ENCODE assay signal across 10 cellular contexts in genomic region chr19:8641908-8642547, GRCh38. TPM values are rescaled to one million over a fixed set of nuclear protein-coding genes. Genes with fewer than 3 reads are reported as not detected.
DNase-seq lines count a peak whose midpoint lies in the region; FAIRE-seq and TF ChIP-seq lines count a peak whose summit lies in the region.
"Had no signal": no experiment of that assay in that cellular context is flagged by ENCODE, and none has a peak within 500 bp of the region (broad histone marks: within the 10 kb centered on the region; RNA-seq: fewer than 3 reads in every experiment).

No MANE protein-coding gene starts in this region.

- no peak for TF ChIP-seq POLR2A in adrenal gland (IDR thresholded peaks at IDR 0.05)

- no peaks in the 10 kb centered on the region for H3K9me3 ChIP-seq in adrenal gland (replicated peaks in 1 of 3)
- H3K9me3 ChIP-seq: SJCRH30 had no signal

- intact Hi-C loops in adrenal gland (cut with DNase I): no loop called here

- H3K36me3 ChIP-seq in adrenal gland (replicated peaks in 1 of 2): no peaks in the 10 kb centered on the region
- no peaks in the 10 kb centered on the region for H3K36me3 ChIP-seq in kidney epithelial cell (ENCODE audit: control insufficient read depth, insufficient read depth, low read length)
- H3K36me3 ChIP-seq: SJCRH30 had no signal

- no peaks in the 10 kb centered on the region for H3K27me3 ChIP-seq in adrenal gland
- no peaks in the 10 kb centered on the region for H3K27me3 ChIP-seq in kidney epithelial cell (ENCODE audit: control insufficient read depth, insufficient read depth, low read length)
- H3K27me3 ChIP-seq: SJCRH30 had no signal

- FAIRE-seq in urothelium cell line (lab: Jason Lieb, UNC): no peak

- WGBS in adrenal gland, 4 donors: 0 to 52% (median 48%) methylated on average over 2 to 4 of the region's 4 CpGs

- H3K4me3 ChIP-seq in adrenal gland (no peak overlapping the region), kidney epithelial cell (ENCODE audit: low read depth, low read length) (no peak overlapping the region)
- H3K4me3 ChIP-seq: SJCRH30 had no signal

- TF ChIP-seq CTCF in adrenal gland (IDR thresholded peaks at IDR 0.05) (peak; percentile 34 to 62 (median 54)), kidney epithelial cell (IDR thresholded peaks at IDR 0.05; ENCODE audit: insufficient read depth, low read length, poor library complexity, severe bottlenecking) (peak; percentile 31)

- H3K4me1 ChIP-seq in adrenal gland (replicated peaks in 1 of 2): no peaks in the 10 kb centered on the region
- H3K4me1 ChIP-seq: SJCRH30 had no signal

- DNase-seq in ELF-1 (ENCODE audit: low read depth, low spot score) (peak; percentile 29), Kasumi-1 (lab: John Stamatoyannopoulos, UW) (peak; percentile 52 to 62), adrenal gland (peak in 1 of 7 donors; percentile 33), kidney epithelial cell (ENCODE audit: low read depth) (no peak), urothelium cell line (ENCODE audit: low spot score) (no peak), NCI-H1092 treated with DMSO at 0.1 percent for 48 hours (lab: John Stamatoyannopoulos, UW) (no peak), superior temporal gyrus (ENCODE audit: extremely low spot score) (no peak), NCI-H1436 (lab: John Stamatoyannopoulos, UW) (no peak)

- H3K27ac ChIP-seq in adrenal gland: no peak overlapping the region
- H3K27ac ChIP-seq: SJCRH30 had no signal

RNA-seq across cellular contexts. Expression of gene NFILZ, which starts 11.6 kb away (rescaled TPM):
- total RNA-seq in adrenal gland (not detected), kidney epithelial cell (not detected in 2 replicates)
- not detected for polyA plus RNA-seq in adrenal gland
- total RNA-seq: pulmonary artery endothelial cell, SJCRH30 had no signal

RNA-seq across cellular contexts. Expression of gene ADAMTS10, which starts 31.5 kb away (rescaled TPM):
- total RNA-seq in adrenal gland: 100 to 1,000 TPM in 1 of 8 donors, 10 to 100 TPM in 6, 1 to 10 TPM in 1; 7.6 to 100 (median 25.8) TPM
- polyA plus RNA-seq in adrenal gland: 100 to 1,000 TPM in 1 of 3 donors, 10 to 100 TPM in 1, 1 to 10 TPM in 1; 2.0 to 190 (median 57.4) TPM
- total RNA-seq in kidney epithelial cell: 5.0 and 10.1 TPM in 2 replicates
- total RNA-seq: SJCRH30 had no signal

RNA-seq across cellular contexts. Expression of gene ACTL9, which starts 56.6 kb away (rescaled TPM):
- not detected for total RNA-seq in adrenal gland
- polyA plus RNA-seq in adrenal gland: not detected
- total RNA-seq in kidney epithelial cell: not detected in 2 replicates
- total RNA-seq: pulmonary artery endothelial cell, SJCRH30 had no signal

Comparison
In these comparisons a context has a peak if more than half of its experiments do, and no peak if none do; other contexts are left out.
1. DNase-seq: peak in ELF-1 (single experiment) and Kasumi-1 (2 of 2); none in kidney epithelial cell (single experiment), urothelium cell line (single experiment), NCI-H1092 treated with DMSO at 0.1 percent for 48 hours (single experiment), superior temporal gyrus (single experiment) and NCI-H1436 (single experiment).